Comparison of ENCODE assay signal across 17 cellular contexts in genomic region chr10:96579133-96579532, GRCh38.
"Had no signal": no experiment of that assay in that cellular context is flagged by ENCODE, and none has a peak within 500 bp of the region (broad histone marks: within the 10 kb centered on the region; RNA-seq: fewer than 3 reads in every experiment).

No MANE protein-coding gene starts in this region.

- H3K27me3 Mint-ChIP-seq: activated CD4-positive, alpha-beta T cell treated with anti-CD3 and anti-CD28 coated beads for 36 hours; activated naive CD8-positive, alpha-beta T cell treated with anti-CD3 and anti-CD28 coated beads for 36 hours; naive thymus-derived CD4-positive, alpha-beta T cell had no signal

- H3K27me3 ChIP-seq: gastroesophageal sphincter, heart left ventricle, ovary, testis had no signal

- H3K4me3 ChIP-seq: gastroesophageal sphincter, heart left ventricle, left ventricle myocardium inferior, ovary, psoas muscle, testis had no signal

- ATAC-seq: activated CD4-positive, alpha-beta T cell treated with anti-CD3 and anti-CD28 coated beads for 36 hours; gastroesophageal sphincter; naive thymus-derived CD4-positive, alpha-beta T cell; stimulated activated effector memory CD8-positive, alpha-beta T cell treated with anti-CD3 and anti-CD28 coated beads, Interleukin-12 subunit alpha, Interleukin-12 subunit beta, amount 100 ng/mL, for 72 hours had no signal

- H3K4me3 Mint-ChIP-seq: activated CD4-positive, alpha-beta T cell treated with anti-CD3 and anti-CD28 coated beads for 36 hours; activated naive CD8-positive, alpha-beta T cell treated with anti-CD3 and anti-CD28 coated beads for 36 hours; activated T-helper 1 cell treated with anti-CD3 and anti-CD28 coated beads, Interleukin-12 subunit alpha, Interleukin-12 subunit beta, Interleukin-2, Interleukin-4 antibody, amounts not matched to agents 30 ng/mL and 10 ng/mL and 1 ng/mL, durations not matched to agents 14 hours and 24 hours and 36 hours; stimulated activated effector memory CD8-positive, alpha-beta T cell treated with anti-CD3 and anti-CD28 coated beads, Interleukin-12 subunit alpha, Interleukin-12 subunit beta, amount 100 ng/mL, for 72 hours; WTC11 had no signal

- H3K9me3 ChIP-seq: gastroesophageal sphincter, heart left ventricle, left ventricle myocardium inferior, ovary, psoas muscle, testis had no signal

- H3K27ac ChIP-seq: ovary had no signal

- H3K27ac Mint-ChIP-seq: activated CD4-positive, alpha-beta T cell treated with anti-CD3 and anti-CD28 coated beads for 36 hours; activated naive CD8-positive, alpha-beta T cell treated with anti-CD3 and anti-CD28 coated beads for 36 hours; activated T-helper 1 cell treated with anti-CD3 and anti-CD28 coated beads, Interleukin-12 subunit alpha, Interleukin-12 subunit beta, Interleukin-2, Interleukin-4 antibody, amounts not matched to agents 30 ng/mL and 10 ng/mL and 1 ng/mL, durations not matched to agents 14 hours and 24 hours and 36 hours had no signal

- H3K9me3 Mint-ChIP-seq: activated T-helper 1 cell treated with anti-CD3 and anti-CD28 coated beads, Interleukin-12 subunit alpha, Interleukin-12 subunit beta, Interleukin-2, Interleukin-4 antibody, amounts not matched to agents 30 ng/mL and 10 ng/mL and 1 ng/mL, durations not matched to agents 14 hours and 24 hours and 36 hours; stimulated activated effector memory CD8-positive, alpha-beta T cell treated with anti-CD3 and anti-CD28 coated beads, Interleukin-12 subunit alpha, Interleukin-12 subunit beta, amount 100 ng/mL, for 72 hours had no signal

- DNase-seq: activated CD4-positive, alpha-beta T cell treated with anti-CD3 and anti-CD28 coated beads for 36 hours; activated CD4-positive, alpha-beta T cell treated with anti-CD3 and anti-CD28 coated beads, Interleukin-2, amount 50 U/mL, for 48 hours; activated gamma-delta T cell treated with Interleukin-2 at 50 U/mL for 16 hours; activated naive CD8-positive, alpha-beta T cell treated with anti-CD3 and anti-CD28 coated beads for 36 hours; activated T-cell treated with anti-CD3 and anti-CD28 coated beads for 4 hours; heart left ventricle; left ventricle myocardium inferior; naive thymus-derived CD4-positive, alpha-beta T cell; psoas muscle; right cardiac atrium; stimulated activated CD4-positive, alpha-beta T cell treated with anti-CD3 and anti-CD28 coated beads, Interleukin-4, amount 100 ng/mL, for 24 hours had no signal

- H3K36me3 ChIP-seq: ovary had no signal
